Comparison of ENCODE assay signal across 8 cellular contexts in genomic region chr4:158809611-158810486, GRCh38. TPM values are rescaled to one million over a fixed set of nuclear protein-coding genes. Genes with fewer than 3 reads are reported as not detected.
A peak's percentile ranks its signal among the peaks of the same experiment; 100 is the strongest.
DNase-seq lines count a peak whose midpoint lies in the region; ATAC-seq and TF ChIP-seq lines count a peak whose summit lies in the region.

No MANE protein-coding gene starts in this region.

- no peak for TF ChIP-seq CTCF in GM13976 (IDR thresholded peaks at IDR 0.05; ENCODE audit: borderline replicate concordance, control extremely low read depth, extremely low read depth, insufficient read depth, missing control alignments)

- DNase-seq in A172 (ENCODE audit: low spot score) (peak; percentile 98), GM13976 (ENCODE audit: low spot score) (peak; percentile 21), NCI-H748 (lab: John Stamatoyannopoulos, UW; ENCODE audit: unreplicated experiment) (peak; percentile 50), caudate nucleus (lab: John Stamatoyannopoulos, UW) (no peak), midbrain (lab: John Stamatoyannopoulos, UW) (peak; percentile 17), NCI-H2081 treated with DMSO at 0.1 percent for 48 hours (lab: John Stamatoyannopoulos, UW) (no peak), NCI-H446 (lab: John Stamatoyannopoulos, UW) (no peak)

- in situ Hi-C loops in GM13976 (cut with MboI; ENCODE audit: low sequenced_read_pairs, unreplicated experiment), result no loop called here

- H3K27ac ChIP-seq in caudate nucleus (ENCODE audit: low read depth, low read length), result peak overlapping the region; percentile 46

- peak; percentile 84 for ATAC-seq in HG02678 (IDR thresholded peaks at IDR 0.05; ENCODE audit: unreplicated experiment)

RNA-seq across cellular contexts. Expression of gene FNIP2, which starts 41.0 kb away (rescaled TPM):
- 8.0 and 10.8 TPM in 2 replicates for total RNA-seq in A172 (2014; rRNA removed; shearing (Covaris generic))

Comparison
In these comparisons a context has a peak if more than half of its experiments do, and no peak if none do; other contexts are left out.
1. DNase-seq: peak in A172 (single experiment), GM13976 (single experiment), NCI-H748 (single experiment) and midbrain (single experiment); none in caudate nucleus (0 of 61), NCI-H2081 treated with DMSO at 0.1 percent for 48 hours (single experiment) and NCI-H446 (0 of 2).